8 cellular contexts compared by ENCODE assay signal in genomic region chr7:104206841-104207240, GRCh38. TPM values are rescaled to one million over a fixed set of nuclear protein-coding genes. Genes with fewer than 3 reads are reported as not detected.
DNase-seq lines count a peak whose midpoint lies in the region; TF ChIP-seq lines count a peak whose summit lies in the region.

No MANE protein-coding gene starts in this region.

- peaks cover 17% of the 10 kb centered on the region for H3K27me3 Mint-ChIP-seq in activated T-cell treated with anti-CD3 and anti-CD28 coated beads, Interleukin-2, amount 50 U/mL, for 24 hours
- peaks cover 4% of the 10 kb centered on the region for H3K27me3 Mint-ChIP-seq in activated T-helper 1 cell treated with anti-CD3 and anti-CD28 coated beads, Interleukin-12 subunit alpha, Interleukin-12 subunit beta, Interleukin-2, Interleukin-4 antibody, amounts not matched to agents 30 ng/mL and 10 ng/mL and 1 ng/mL, durations not matched to agents 14 hours and 24 hours and 36 hours (ENCODE audit: insufficient read depth)

- H3K4me3 Mint-ChIP-seq in activated T-cell treated with anti-CD3 and anti-CD28 coated beads, Interleukin-2, amount 50 U/mL, for 24 hours, result peak overlapping the region; percentile 89
- H3K4me3 Mint-ChIP-seq in activated T-helper 1 cell treated with anti-CD3 and anti-CD28 coated beads, Interleukin-12 subunit alpha, Interleukin-12 subunit beta, Interleukin-2, Interleukin-4 antibody, amounts not matched to agents 30 ng/mL and 10 ng/mL and 1 ng/mL, durations not matched to agents 14 hours and 24 hours and 36 hours, result peak overlapping the region; percentile 94

- no peak for DNase-seq in activated T-cell treated with anti-CD3 and anti-CD28 coated beads, Interleukin-2, amount 50 U/mL, for 24 hours
- no peak for DNase-seq in activated T-cell treated with anti-CD3 and anti-CD28 coated beads, Interleukin-2, amount 50 U/mL, for 48 hours
- DNase-seq in activated T-helper 1 cell treated with anti-CD3 and anti-CD28 coated beads, Interleukin-12 subunit alpha, Interleukin-12 subunit beta, Interleukin-2, Interleukin-4 antibody, amounts not matched to agents 30 ng/mL and 10 ng/mL and 1 ng/mL, durations not matched to agents 14 hours and 24 hours and 36 hours (ENCODE audit: low spot score), result no peak
- DNase-seq in kidney epithelial cell (ENCODE audit: low read depth) (no peak), tibial nerve (ENCODE audit: low spot score in 2 of 2) (no peak), SHP77 (lab: John Stamatoyannopoulos, UW) (no peak), RPMI8226 (no peak)
- no peak for DNase-seq in stimulated activated naive CD4-positive, alpha-beta T cell treated with Interleukin-2 at 50 U/mL for 16 hours (lab: John Stamatoyannopoulos, UW)

- intact Hi-C loops in activated T-helper 1 cell treated with anti-CD3 and anti-CD28 coated beads, Interleukin-12 subunit alpha, Interleukin-12 subunit beta, Interleukin-2, Interleukin-4 antibody, amounts not matched to agents 30 ng/mL and 10 ng/mL and 1 ng/mL, durations not matched to agents 14 hours and 24 hours and 36 hours (cut with micrococcal nuclease), result loop anchor here (5.0 to 10.0 kb wide), 6 partner anchors 805 to 1328 kb away; partner anchors contain the start of genes ARMC10, KMT2E, PMPCB and PSMC2

- no peaks in the 10 kb centered on the region for H3K27me3 ChIP-seq in kidney epithelial cell (ENCODE audit: control insufficient read depth, insufficient read depth, low read length)
- no peaks in the 10 kb centered on the region for H3K27me3 ChIP-seq in tibial nerve

- H3K9me3 ChIP-seq in tibial nerve, result no peaks in the 10 kb centered on the region

- peak overlapping the region; percentile 95 for H3K27ac Mint-ChIP-seq in activated T-cell treated with anti-CD3 and anti-CD28 coated beads, Interleukin-2, amount 50 U/mL, for 24 hours
- peak overlapping the region; percentile 92 for H3K27ac Mint-ChIP-seq in activated T-helper 1 cell treated with anti-CD3 and anti-CD28 coated beads, Interleukin-12 subunit alpha, Interleukin-12 subunit beta, Interleukin-2, Interleukin-4 antibody, amounts not matched to agents 30 ng/mL and 10 ng/mL and 1 ng/mL, durations not matched to agents 14 hours and 24 hours and 36 hours

- peaks cover 0 to 36% (median 16%) of the 10 kb centered on the region in 4 donors for H3K4me1 ChIP-seq in tibial nerve

- peaks cover 53% of the 10 kb centered on the region for H3K36me3 Mint-ChIP-seq in activated T-cell treated with anti-CD3 and anti-CD28 coated beads, Interleukin-2, amount 50 U/mL, for 24 hours (ENCODE audit: low read depth)
- H3K36me3 Mint-ChIP-seq in activated T-helper 1 cell treated with anti-CD3 and anti-CD28 coated beads, Interleukin-12 subunit alpha, Interleukin-12 subunit beta, Interleukin-2, Interleukin-4 antibody, amounts not matched to agents 30 ng/mL and 10 ng/mL and 1 ng/mL, durations not matched to agents 14 hours and 24 hours and 36 hours (ENCODE audit: low read depth), result peaks cover 17% of the 10 kb centered on the region

- no peaks in the 10 kb centered on the region for H3K9me3 Mint-ChIP-seq in activated T-cell treated with anti-CD3 and anti-CD28 coated beads, Interleukin-2, amount 50 U/mL, for 24 hours
- no peaks in the 10 kb centered on the region for H3K9me3 Mint-ChIP-seq in activated T-helper 1 cell treated with anti-CD3 and anti-CD28 coated beads, Interleukin-12 subunit alpha, Interleukin-12 subunit beta, Interleukin-2, Interleukin-4 antibody, amounts not matched to agents 30 ng/mL and 10 ng/mL and 1 ng/mL, durations not matched to agents 14 hours and 24 hours and 36 hours

- 34 to 36% methylated on average over 6 of the region's 6 CpGs for WGBS in tibial nerve, 2 donors

- H3K4me3 ChIP-seq in kidney epithelial cell (ENCODE audit: low read depth, low read length) (peak overlapping the region; percentile 100), tibial nerve (peak overlapping the region; percentile 36 to 83 (median 62))

- H3K36me3 ChIP-seq in kidney epithelial cell (ENCODE audit: control insufficient read depth, insufficient read depth, low read length), result peaks cover 1% of the 10 kb centered on the region
- H3K36me3 ChIP-seq in tibial nerve, result peaks cover 0 to 20% (median 0%) of the 10 kb centered on the region in 3 donors

- H3K27ac ChIP-seq in tibial nerve, result peak overlapping the region in 2 of 4 donors; percentile 88 to 93

- TF ChIP-seq EP300 in tibial nerve (IDR thresholded peaks at IDR 0.05), result no peak

- peaks cover 40% of the 10 kb centered on the region for H3K4me1 Mint-ChIP-seq in activated T-cell treated with anti-CD3 and anti-CD28 coated beads, Interleukin-2, amount 50 U/mL, for 24 hours (ENCODE audit: low read depth)
- H3K4me1 Mint-ChIP-seq in activated T-helper 1 cell treated with anti-CD3 and anti-CD28 coated beads, Interleukin-12 subunit alpha, Interleukin-12 subunit beta, Interleukin-2, Interleukin-4 antibody, amounts not matched to agents 30 ng/mL and 10 ng/mL and 1 ng/mL, durations not matched to agents 14 hours and 24 hours and 36 hours (ENCODE audit: low read depth), result peaks cover 48% of the 10 kb centered on the region

- TF ChIP-seq CTCF in kidney epithelial cell (IDR thresholded peaks at IDR 0.05; ENCODE audit: insufficient read depth, low read length, poor library complexity, severe bottlenecking), result no peak
- no peak for TF ChIP-seq CTCF in tibial nerve (IDR thresholded peaks at IDR 0.05)

- TF ChIP-seq POLR2A in tibial nerve (IDR thresholded peaks at IDR 0.05), result no peak

RNA-seq across cellular contexts. Expression of gene ORC5, which starts 1.0 kb away (rescaled TPM):
- 32.5 and 35.8 TPM in 2 replicates for total RNA-seq in activated T-helper 1 cell treated with anti-CD3 and anti-CD28 coated beads, Interleukin-12 subunit alpha, Interleukin-12 subunit beta, Interleukin-2, Interleukin-4 antibody, amounts not matched to agents 30 ng/mL and 10 ng/mL and 1 ng/mL, durations not matched to agents 14 hours and 24 hours and 36 hours
- 16.7 and 17.6 TPM in 2 replicates for total RNA-seq in kidney epithelial cell
- total RNA-seq in tibial nerve, result 10 to 100 TPM; 12.4 to 31.0 (median 26.8) TPM
